Comparison of ENCODE assay signal across 1 cellular context in genomic region chr15:40070608-40071218, GRCh38.
TF ChIP-seq lines count a peak whose summit lies in the region.

No MANE protein-coding gene starts in this region.

TF ChIP-seq in A549, 52 proteins besides CTCF, POLR2A, EP300 and RAD21 (continued from another document):
- TF ChIP-seq TFCP2L1 (CRISPR knock-in tag; IDR thresholded peaks at IDR 0.05) = no peak
- no peak for TF ChIP-seq ESRRA (IDR thresholded peaks at IDR 0.05; ENCODE audit: borderline replicate concordance, low read length)
